14 cellular contexts compared by ENCODE assay signal in the genomic region with DNA sequence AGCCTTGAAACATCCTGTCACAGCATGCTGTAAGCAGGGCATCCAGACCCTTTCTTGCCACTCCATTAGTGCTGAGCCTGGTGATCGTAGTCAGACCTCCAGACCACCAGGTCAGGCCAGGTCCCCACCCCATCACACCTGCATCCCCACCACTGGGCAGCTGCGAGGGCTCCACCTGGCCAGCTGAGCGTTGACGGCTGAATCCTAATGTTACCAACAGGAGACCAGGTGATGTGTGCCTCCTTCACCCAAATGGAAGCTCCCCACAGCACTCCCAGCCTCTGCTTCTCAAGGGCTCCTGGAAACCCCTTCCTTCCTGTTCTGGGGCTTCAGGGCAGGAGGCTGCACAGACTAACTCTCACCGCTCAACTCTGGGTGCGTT.
DNase-seq lines count a peak whose midpoint lies in the region; ATAC-seq and TF ChIP-seq lines count a peak whose summit lies in the region.
"Had no signal": no experiment of that assay in that cellular context is flagged by ENCODE, and none has a peak within 500 bp of the region (broad histone marks: within the 10 kb centered on the region; RNA-seq: fewer than 3 reads in every experiment).

No MANE protein-coding gene starts in this region.

- peaks cover 32% of the 10 kb centered on the region for H3K9me3 ChIP-seq in left ventricle myocardium inferior (replicated peaks)
- H3K9me3 ChIP-seq in duodenal mucosa (ENCODE audit: control insufficient read depth in 1 of 2, low read length in 2 of 2) = peaks cover 4 to 6% of the 10 kb centered on the region in 2 donors
- peaks cover 4% of the 10 kb centered on the region for H3K9me3 ChIP-seq in upper lobe of right lung
- peaks cover 4% of the 10 kb centered on the region for H3K9me3 ChIP-seq in psoas muscle
- H3K9me3 ChIP-seq: HAP-1 had no signal

- peak overlapping the region; percentile 98 to 99 (median 99) for H3K27ac Mint-ChIP-seq in nephron

- peaks cover 54% of the 10 kb centered on the region for H3K27me3 Mint-ChIP-seq in nephron (ENCODE audit: low read depth)

- peak overlapping the region; percentile 72 for H3K27ac ChIP-seq in left ventricle myocardium inferior (replicated peaks)
- peak overlapping the region; percentile 38 for H3K27ac ChIP-seq in duodenal mucosa (ENCODE audit: low read depth, low read length)
- peak overlapping the region; percentile 76 for H3K27ac ChIP-seq in upper lobe of right lung
- no peak overlapping the region for H3K27ac ChIP-seq in psoas muscle
- H3K27ac ChIP-seq: KMS-11 had no signal

- H3K4me3 ChIP-seq in left ventricle myocardium inferior (no peak overlapping the region), duodenal mucosa (ENCODE audit: low read depth in 1 of 2, low read length in 2 of 2) (no peak overlapping the region), upper lobe of right lung (no peak overlapping the region), psoas muscle (no peak overlapping the region)
- H3K4me3 ChIP-seq: HAP-1 had no signal

- no peak overlapping the region for H3K4me3 Mint-ChIP-seq in nephron

- H3K27me3 ChIP-seq in left ventricle myocardium inferior (ENCODE audit: low read depth) (peaks cover 92% of the 10 kb centered on the region), duodenal mucosa (ENCODE audit: control insufficient read depth in 1 of 2, insufficient read depth in 2 of 2, low read length in 2 of 2) (no peaks in the 10 kb centered on the region), upper lobe of right lung (peaks cover 8% of the 10 kb centered on the region), psoas muscle (ENCODE audit: insufficient read depth in 3 of 3, low read length in 2 of 3) (peaks cover 0 to 49% (median 17%) of the 10 kb centered on the region in 3 donors)

- peaks cover 6% of the 10 kb centered on the region for H3K36me3 Mint-ChIP-seq in nephron (ENCODE audit: low read depth)

- peaks cover 11% of the 10 kb centered on the region for H3K9me3 Mint-ChIP-seq in nephron

- H3K4me1 Mint-ChIP-seq in nephron = peaks cover 44% of the 10 kb centered on the region

- WGBS in psoas muscle, 3 donors = 84 to 87% (median 86%) methylated on average over 6 of the region's 6 CpGs

- peaks cover 16% of the 10 kb centered on the region for H3K4me1 ChIP-seq in left ventricle myocardium inferior
- H3K4me1 ChIP-seq in duodenal mucosa (ENCODE audit: control insufficient read depth in 1 of 2, insufficient read depth in 2 of 2, low read length in 2 of 2) = peaks cover 0 to 6% of the 10 kb centered on the region in 2 donors
- H3K4me1 ChIP-seq in upper lobe of right lung = peaks cover 5% of the 10 kb centered on the region
- no peaks in the 10 kb centered on the region for H3K4me1 ChIP-seq in psoas muscle
- H3K4me1 ChIP-seq: HAP-1 had no signal

- intact Hi-C loops in left ventricle myocardium inferior (cut with micrococcal nuclease) = no loop called here
- intact Hi-C loops in Right ventricle myocardium inferior (cut with DNase I) = loop anchor here (10.0 kb wide), 1 partner anchor 77 kb away; no protein-coding TSS in a partner anchor
- intact Hi-C loops in upper lobe of right lung (cut with DNase I) = no loop called here
- intact Hi-C loops in psoas muscle (cut with DNase I) = no loop called here

- ATAC-seq in Right ventricle myocardium inferior (no peak), upper lobe of right lung (no peak), psoas muscle (no peak)

- no peak for DNase-seq in left ventricle myocardium inferior
- no peak for DNase-seq in Right ventricle myocardium inferior (ENCODE audit: missing footprints)
- no peak for DNase-seq in upper lobe of right lung
- no peak for DNase-seq in activated naive CD4-positive, alpha-beta T cell treated with Interleukin-2 at 50 U/mL for 16 hours
- DNase-seq in psoas muscle = no peak
- DNase-seq in AG08396 (ENCODE audit: low spot score) = no peak
- DNase-seq: NCI-H1092 treated with DMSO at 0.1 percent for 48 hours, NCI-H187, NCI-H510A, NCI-H82 had no signal

- TF ChIP-seq CTCF in left ventricle myocardium inferior (IDR thresholded peaks at IDR 0.05; ENCODE audit: borderline replicate concordance) (no peak), nephron (IDR thresholded peaks at IDR 0.05; ENCODE audit: unreplicated experiment in 3 of 3) (no peak), upper lobe of right lung (IDR thresholded peaks at IDR 0.05) (no peak), psoas muscle (IDR thresholded peaks at IDR 0.05) (no peak)

- no peaks in the 10 kb centered on the region for H3K36me3 ChIP-seq in left ventricle myocardium inferior
- no peaks in the 10 kb centered on the region for H3K36me3 ChIP-seq in duodenal mucosa (ENCODE audit: control insufficient read depth in 1 of 2, insufficient read depth in 2 of 2, low read length in 2 of 2)
- no peaks in the 10 kb centered on the region for H3K36me3 ChIP-seq in upper lobe of right lung
- H3K36me3 ChIP-seq in psoas muscle (ENCODE audit: insufficient read depth in 1 of 2, low read depth in 1 of 2) = no peaks in the 10 kb centered on the region
- H3K36me3 ChIP-seq: HAP-1 had no signal

- no peak overlapping the region for H3K9ac ChIP-seq in duodenal mucosa (ENCODE audit: low read depth in 1 of 2, low read length in 2 of 2)
- H3K9ac ChIP-seq: KMS-11 had no signal
